ENCODE assay signal across 20 cellular contexts in the genomic region with DNA sequence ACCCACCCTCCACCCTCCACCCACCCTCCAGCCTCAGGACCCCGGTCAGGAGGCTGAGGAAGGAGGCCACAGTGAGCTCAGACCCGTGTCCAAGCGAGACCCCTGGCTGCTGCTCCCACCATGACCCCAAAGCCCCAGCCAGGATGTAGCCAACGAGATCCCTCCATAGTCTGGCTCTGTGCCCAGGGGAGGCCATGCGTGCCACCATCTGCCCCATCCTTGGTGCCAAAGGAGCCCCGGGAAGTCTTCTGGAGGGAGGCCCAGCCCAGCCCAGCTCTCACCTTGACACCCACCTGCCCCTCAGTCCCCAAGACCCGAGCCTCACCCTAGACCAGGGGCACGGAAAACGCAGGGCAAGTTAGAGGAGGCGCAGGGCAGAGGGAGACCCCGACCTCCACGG. TPM values are rescaled to one million over a fixed set of nuclear protein-coding genes. Genes with fewer than 3 reads are reported as not detected.
"Had no signal": no experiment of that assay in that cellular context is flagged by ENCODE, and none has a peak within 500 bp of the region (broad histone marks: within the 10 kb centered on the region; RNA-seq: fewer than 3 reads in every experiment).

No MANE protein-coding gene starts in this region.

- H3K9me3 ChIP-seq: stomach, transverse colon had no signal

- H3K4me3 ChIP-seq: smooth muscle cell, stomach, transverse colon had no signal

- H3K36me3 ChIP-seq: transverse colon, WERI-Rb-1 had no signal

- ATAC-seq: activated CD8-positive, alpha-beta T cell treated with anti-CD3 and anti-CD28 coated beads, Interleukin-2, amount 10 ng/mL, durations not matched to agents 7 days and 5 days; foreskin keratinocyte; left colon; sciatic nerve; stimulated activated memory B cell treated with anti-CD40 and anti-IgM and Interleukin-4, amounts not matched to agents 10 μg/mL and 1 μg/mL and 100 μg/mL, for 72 hours had no signal

- H3K4me2 ChIP-seq: smooth muscle cell had no signal

- H3K27ac ChIP-seq: foreskin keratinocyte, stomach, transverse colon, WERI-Rb-1 had no signal

- FAIRE-seq: keratinocyte, urothelium cell line had no signal

- H3K27me3 ChIP-seq: foreskin keratinocyte, stomach, transverse colon had no signal

- DNase-seq: activated CD4-positive, alpha-beta T cell treated with anti-CD3 and anti-CD28 coated beads for 1 hour; activated CD4-positive, alpha-beta T cell treated with anti-CD3 and anti-CD28 coated beads, Interleukin-2, amount 50 U/mL, for 1 hour; activated CD8-positive, alpha-beta T cell treated with anti-CD3 and anti-CD28 coated beads, Interleukin-2, amount 10 ng/mL, durations not matched to agents 7 days and 5 days; activated gamma-delta T cell; activated naive CD4-positive, alpha-beta T cell treated with anti-CD3 and anti-CD28 coated beads, Interleukin-2, amount 50 U/mL, for 16 hours; aorta; effector memory CD4-positive, alpha-beta T cell; foreskin keratinocyte; left colon; occipital lobe; stimulated activated CD4-positive, alpha-beta T cell treated with anti-CD3 and anti-CD28 coated beads, Interleukin-15, amount 100 ng/mL, for 24 hours; stomach; transverse colon; WERI-Rb-1 had no signal

RNA-seq across cellular contexts. Expression of gene PIEZO1, which starts 34.2 kb away (rescaled TPM):
- polyA plus RNA-seq: neural cell had no signal
